In the genomic region with DNA sequence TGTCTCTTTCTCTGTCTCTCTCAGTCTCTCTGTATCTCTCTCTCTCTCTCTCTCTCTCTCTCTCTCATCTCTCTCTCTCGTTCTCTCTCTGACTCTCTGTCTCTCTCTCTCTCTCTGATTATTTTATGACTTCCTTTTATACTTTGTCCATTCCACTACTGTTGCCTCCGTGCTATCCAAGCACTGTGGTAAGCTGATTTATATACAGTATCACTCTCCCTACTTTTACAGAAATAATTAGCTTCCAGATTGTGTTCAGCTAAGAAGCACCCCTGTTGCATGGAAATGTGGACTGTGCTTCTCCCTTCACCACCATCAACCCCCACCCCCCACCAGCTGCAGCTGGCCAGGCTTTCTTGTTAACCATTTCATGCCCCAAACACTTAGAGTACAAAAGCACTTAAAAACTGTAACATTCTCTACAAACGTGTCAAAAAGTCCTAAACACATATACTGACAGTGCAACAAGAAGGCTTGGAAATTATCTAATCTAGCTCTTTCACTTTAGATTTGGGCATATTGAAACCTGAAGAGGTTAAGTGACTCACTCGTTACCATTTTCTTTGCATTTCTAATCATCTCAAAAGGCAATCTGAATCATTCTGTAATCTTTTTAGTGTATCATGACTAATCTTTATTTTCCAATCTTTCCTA, we compare ENCODE assay signal across 12 cellular contexts.
DNase-seq lines count a peak whose midpoint lies in the region; ATAC-seq lines count a peak whose summit lies in the region.
"Had no signal": no experiment of that assay in that cellular context is flagged by ENCODE, and none has a peak within 500 bp of the region (broad histone marks: within the 10 kb centered on the region; RNA-seq: fewer than 3 reads in every experiment).

No MANE protein-coding gene starts in this region.

- H3K4me3 ChIP-seq in iPS-18a (ENCODE audit: low read length): peak overlapping the region; percentile 12
- H3K4me3 ChIP-seq: skin epidermis had no signal

- no peak overlapping the region for H3K9ac ChIP-seq in iPS-18a (ENCODE audit: low read length)

- peak; percentile 77 for ATAC-seq in GM19351 (IDR thresholded peaks at IDR 0.05; ENCODE audit: unreplicated experiment)
- no peak for ATAC-seq in GM18873 (IDR thresholded peaks at IDR 0.05; ENCODE audit: low FRiP score, unreplicated experiment)
- ATAC-seq in HG03520 (IDR thresholded peaks at IDR 0.05; ENCODE audit: unreplicated experiment): no peak
- ATAC-seq: HCT116 had no signal

- no peak overlapping the region for H3K27ac ChIP-seq in iPS-18a (ENCODE audit: low read length)
- H3K27ac ChIP-seq: brain microvascular endothelial cell had no signal

- no peaks in the 10 kb centered on the region for H3K36me3 ChIP-seq in iPS-18a (ENCODE audit: control insufficient read depth, low read depth, low read length)
- H3K36me3 ChIP-seq: brain microvascular endothelial cell had no signal

- DNase-seq in DMS 273 treated with DMSO at 0.1 percent for 48 hours (lab: John Stamatoyannopoulos, UW) (peak; percentile 53), OCI-M1 (lab: John Stamatoyannopoulos, UW) (peak; percentile 19), hypothalamus (lab: John Stamatoyannopoulos, UW) (no peak), SHP77 treated with DMSO at 0.1 percent for 48 hours (lab: John Stamatoyannopoulos, UW) (no peak)
- DNase-seq: brain microvascular endothelial cell, MV-4-11 had no signal

- H3K4me1 ChIP-seq in iPS-18a (ENCODE audit: control insufficient read depth, low read depth, low read length): peaks cover 31% of the 10 kb centered on the region

- no peaks in the 10 kb centered on the region for H3K27me3 ChIP-seq in iPS-18a (ENCODE audit: control insufficient read depth, insufficient read depth, low read length)
- H3K27me3 ChIP-seq: brain microvascular endothelial cell had no signal

- H3K9me3 ChIP-seq in iPS-18a (ENCODE audit: control insufficient read depth, low read depth, low read length): no peaks in the 10 kb centered on the region

Comparison
In these comparisons a context has a peak if more than half of its experiments do, and no peak if none do; other contexts are left out.
1. DNase-seq: peak in DMS 273 treated with DMSO at 0.1 percent for 48 hours (single experiment) and OCI-M1 (single experiment); none in hypothalamus (0 of 51) and SHP77 treated with DMSO at 0.1 percent for 48 hours (single experiment).